ENCODE assay signal across 1 cellular context in genomic region chr18:58669731-58670379, GRCh38.
TF ChIP-seq lines count a peak whose summit lies in the region.

No MANE protein-coding gene starts in this region.

TF ChIP-seq in HepG2, 621 proteins besides CTCF, POLR2A, EP300 and RAD21 (continued from another document and continues in another):
- TF ChIP-seq, protein P1, sequence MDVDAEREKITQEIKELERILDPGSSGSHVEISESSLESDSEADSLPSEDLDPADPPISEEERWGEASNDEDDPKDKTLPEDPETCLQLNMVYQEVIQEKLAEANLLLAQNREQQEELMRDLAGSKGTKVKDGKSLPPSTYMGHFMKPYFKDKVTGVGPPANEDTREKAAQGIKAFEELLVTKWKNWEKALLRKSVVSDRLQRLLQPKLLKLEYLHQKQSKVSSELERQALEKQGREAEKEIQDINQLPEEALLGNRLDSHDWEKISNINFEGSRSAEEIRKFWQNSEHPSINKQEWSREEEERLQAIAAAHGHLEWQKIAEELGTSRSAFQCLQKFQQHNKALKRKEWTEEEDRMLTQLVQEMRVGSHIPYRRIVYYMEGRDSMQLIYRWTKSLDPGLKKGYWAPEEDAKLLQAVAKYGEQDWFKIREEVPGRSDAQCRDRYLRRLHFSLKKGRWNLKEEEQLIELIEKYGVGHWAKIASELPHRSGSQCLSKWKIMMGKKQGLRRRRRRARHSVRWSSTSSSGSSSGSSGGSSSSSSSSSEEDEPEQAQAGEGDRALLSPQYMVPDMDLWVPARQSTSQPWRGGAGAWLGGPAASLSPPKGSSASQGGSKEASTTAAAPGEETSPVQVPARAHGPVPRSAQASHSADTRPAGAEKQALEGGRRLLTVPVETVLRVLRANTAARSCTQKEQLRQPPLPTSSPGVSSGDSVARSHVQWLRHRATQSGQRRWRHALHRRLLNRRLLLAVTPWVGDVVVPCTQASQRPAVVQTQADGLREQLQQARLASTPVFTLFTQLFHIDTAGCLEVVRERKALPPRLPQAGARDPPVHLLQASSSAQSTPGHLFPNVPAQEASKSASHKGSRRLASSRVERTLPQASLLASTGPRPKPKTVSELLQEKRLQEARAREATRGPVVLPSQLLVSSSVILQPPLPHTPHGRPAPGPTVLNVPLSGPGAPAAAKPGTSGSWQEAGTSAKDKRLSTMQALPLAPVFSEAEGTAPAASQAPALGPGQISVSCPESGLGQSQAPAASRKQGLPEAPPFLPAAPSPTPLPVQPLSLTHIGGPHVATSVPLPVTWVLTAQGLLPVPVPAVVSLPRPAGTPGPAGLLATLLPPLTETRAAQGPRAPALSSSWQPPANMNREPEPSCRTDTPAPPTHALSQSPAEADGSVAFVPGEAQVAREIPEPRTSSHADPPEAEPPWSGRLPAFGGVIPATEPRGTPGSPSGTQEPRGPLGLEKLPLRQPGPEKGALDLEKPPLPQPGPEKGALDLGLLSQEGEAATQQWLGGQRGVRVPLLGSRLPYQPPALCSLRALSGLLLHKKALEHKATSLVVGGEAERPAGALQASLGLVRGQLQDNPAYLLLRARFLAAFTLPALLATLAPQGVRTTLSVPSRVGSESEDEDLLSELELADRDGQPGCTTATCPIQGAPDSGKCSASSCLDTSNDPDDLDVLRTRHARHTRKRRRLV (CRISPR knock-in tag; IDR thresholded peaks at IDR 0.05) = no peak
- TF ChIP-seq GATA4 (IDR thresholded peaks at IDR 0.05; ENCODE audit: borderline replicate concordance, low read depth) (no peak), RBM22 (optimal IDR thresholded peaks at IDR 0.05; ENCODE audit: low read length) (no peak), PITX1 (CRISPR knock-in tag; IDR thresholded peaks at IDR 0.05) (no peak), GATAD2A (CRISPR knock-in tag; IDR thresholded peaks at IDR 0.05) (peak; percentile 27; the same call in 1 of the 2 replicates), ZNF766 (CRISPR knock-in tag; IDR thresholded peaks at IDR 0.05; ENCODE audit: borderline replicate concordance) (no peak), RORA (CRISPR knock-in tag; IDR thresholded peaks at IDR 0.05) (no peak), FOXA1 (IDR thresholded peaks at IDR 0.05) (no peak), FOXA1 (CRISPR knock-in tag; IDR thresholded peaks at IDR 0.05) (peak; percentile 84), U2AF1 (optimal IDR thresholded peaks at IDR 0.05; ENCODE audit: low read depth, low read length) (no peak), SIN3A (IDR thresholded peaks at IDR 0.05; ENCODE audit: borderline replicate concordance, low read depth, low read length) (no peak), AGO2 (optimal IDR thresholded peaks at IDR 0.05; ENCODE audit: low read depth, low read length) (no peak), ZNF496 (CRISPR knock-in tag; IDR thresholded peaks at IDR 0.05; ENCODE audit: insufficient replicate concordance) (no peak), BHLHE40 (IDR thresholded peaks at IDR 0.05; ENCODE audit: low read length) (peak; percentile 58), ZNF572 (CRISPR knock-in tag; IDR thresholded peaks at IDR 0.05) (no peak), ZSCAN20 (CRISPR knock-in tag; IDR thresholded peaks at IDR 0.05; ENCODE audit: borderline replicate concordance) (no peak), ZNF337 (CRISPR knock-in tag; IDR thresholded peaks at IDR 0.05; ENCODE audit: borderline replicate concordance, low read depth) (no peak), PCBP1 (IDR thresholded peaks at IDR 0.05; ENCODE audit: borderline replicate concordance, low read depth, low read length) (no peak), BCLAF1 (IDR thresholded peaks at IDR 0.05) (no peak), ZNF333 (CRISPR knock-in tag; IDR thresholded peaks at IDR 0.05; ENCODE audit: borderline replicate concordance) (no peak), PTBP1 (IDR thresholded peaks at IDR 0.05; ENCODE audit: low read depth, low read length, poor library complexity, severe bottlenecking) (no peak), NCOA5 (CRISPR knock-in tag; IDR thresholded peaks at IDR 0.05) (no peak), FOSL2 (CRISPR knock-in tag; IDR thresholded peaks at IDR 0.05) (peak; percentile 68), FOXK2 (IDR thresholded peaks at IDR 0.05) (no peak), RFX1 (IDR thresholded peaks at IDR 0.05) (no peak), RCOR2 (CRISPR knock-in tag; IDR thresholded peaks at IDR 0.05) (0 out of 2 replicates have a peak, but pooled peaks have one; percentile 7), ZNF777 (CRISPR knock-in tag; IDR thresholded peaks at IDR 0.05) (no peak), TBL1XR1 (IDR thresholded peaks at IDR 0.05; ENCODE audit: borderline replicate concordance, low read length, partially characterized antibody) (no peak), HOXA9 (CRISPR knock-in tag; IDR thresholded peaks at IDR 0.05; ENCODE audit: borderline replicate concordance) (no peak), RBFOX2 (IDR thresholded peaks at IDR 0.05; ENCODE audit: low read depth, low read length) (no peak; the same call in 1 of the 2 replicates), RXRA (CRISPR knock-in tag; IDR thresholded peaks at IDR 0.05) (peak; percentile 19; the same call in 1 of the 2 replicates), NFRKB (IDR thresholded peaks at IDR 0.05) (no peak), SP1 (IDR thresholded peaks at IDR 0.05) (no peak), SP1 (CRISPR knock-in tag; IDR thresholded peaks at IDR 0.05) (no peak), ZNF558 (CRISPR knock-in tag; IDR thresholded peaks at IDR 0.05; ENCODE audit: borderline replicate concordance) (no peak), BRF2 (CRISPR knock-in tag; IDR thresholded peaks at IDR 0.05) (no peak)
- TF ChIP-seq, protein P2, sequence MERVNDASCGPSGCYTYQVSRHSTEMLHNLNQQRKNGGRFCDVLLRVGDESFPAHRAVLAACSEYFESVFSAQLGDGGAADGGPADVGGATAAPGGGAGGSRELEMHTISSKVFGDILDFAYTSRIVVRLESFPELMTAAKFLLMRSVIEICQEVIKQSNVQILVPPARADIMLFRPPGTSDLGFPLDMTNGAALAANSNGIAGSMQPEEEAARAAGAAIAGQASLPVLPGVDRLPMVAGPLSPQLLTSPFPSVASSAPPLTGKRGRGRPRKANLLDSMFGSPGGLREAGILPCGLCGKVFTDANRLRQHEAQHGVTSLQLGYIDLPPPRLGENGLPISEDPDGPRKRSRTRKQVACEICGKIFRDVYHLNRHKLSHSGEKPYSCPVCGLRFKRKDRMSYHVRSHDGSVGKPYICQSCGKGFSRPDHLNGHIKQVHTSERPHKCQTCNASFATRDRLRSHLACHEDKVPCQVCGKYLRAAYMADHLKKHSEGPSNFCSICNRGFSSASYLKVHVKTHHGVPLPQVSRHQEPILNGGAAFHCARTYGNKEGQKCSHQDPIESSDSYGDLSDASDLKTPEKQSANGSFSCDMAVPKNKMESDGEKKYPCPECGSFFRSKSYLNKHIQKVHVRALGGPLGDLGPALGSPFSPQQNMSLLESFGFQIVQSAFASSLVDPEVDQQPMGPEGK (CRISPR knock-in tag; IDR thresholded peaks at IDR 0.05) = peak; percentile 35; the same call in 1 of the 2 replicates
- TF ChIP-seq, protein P3, sequence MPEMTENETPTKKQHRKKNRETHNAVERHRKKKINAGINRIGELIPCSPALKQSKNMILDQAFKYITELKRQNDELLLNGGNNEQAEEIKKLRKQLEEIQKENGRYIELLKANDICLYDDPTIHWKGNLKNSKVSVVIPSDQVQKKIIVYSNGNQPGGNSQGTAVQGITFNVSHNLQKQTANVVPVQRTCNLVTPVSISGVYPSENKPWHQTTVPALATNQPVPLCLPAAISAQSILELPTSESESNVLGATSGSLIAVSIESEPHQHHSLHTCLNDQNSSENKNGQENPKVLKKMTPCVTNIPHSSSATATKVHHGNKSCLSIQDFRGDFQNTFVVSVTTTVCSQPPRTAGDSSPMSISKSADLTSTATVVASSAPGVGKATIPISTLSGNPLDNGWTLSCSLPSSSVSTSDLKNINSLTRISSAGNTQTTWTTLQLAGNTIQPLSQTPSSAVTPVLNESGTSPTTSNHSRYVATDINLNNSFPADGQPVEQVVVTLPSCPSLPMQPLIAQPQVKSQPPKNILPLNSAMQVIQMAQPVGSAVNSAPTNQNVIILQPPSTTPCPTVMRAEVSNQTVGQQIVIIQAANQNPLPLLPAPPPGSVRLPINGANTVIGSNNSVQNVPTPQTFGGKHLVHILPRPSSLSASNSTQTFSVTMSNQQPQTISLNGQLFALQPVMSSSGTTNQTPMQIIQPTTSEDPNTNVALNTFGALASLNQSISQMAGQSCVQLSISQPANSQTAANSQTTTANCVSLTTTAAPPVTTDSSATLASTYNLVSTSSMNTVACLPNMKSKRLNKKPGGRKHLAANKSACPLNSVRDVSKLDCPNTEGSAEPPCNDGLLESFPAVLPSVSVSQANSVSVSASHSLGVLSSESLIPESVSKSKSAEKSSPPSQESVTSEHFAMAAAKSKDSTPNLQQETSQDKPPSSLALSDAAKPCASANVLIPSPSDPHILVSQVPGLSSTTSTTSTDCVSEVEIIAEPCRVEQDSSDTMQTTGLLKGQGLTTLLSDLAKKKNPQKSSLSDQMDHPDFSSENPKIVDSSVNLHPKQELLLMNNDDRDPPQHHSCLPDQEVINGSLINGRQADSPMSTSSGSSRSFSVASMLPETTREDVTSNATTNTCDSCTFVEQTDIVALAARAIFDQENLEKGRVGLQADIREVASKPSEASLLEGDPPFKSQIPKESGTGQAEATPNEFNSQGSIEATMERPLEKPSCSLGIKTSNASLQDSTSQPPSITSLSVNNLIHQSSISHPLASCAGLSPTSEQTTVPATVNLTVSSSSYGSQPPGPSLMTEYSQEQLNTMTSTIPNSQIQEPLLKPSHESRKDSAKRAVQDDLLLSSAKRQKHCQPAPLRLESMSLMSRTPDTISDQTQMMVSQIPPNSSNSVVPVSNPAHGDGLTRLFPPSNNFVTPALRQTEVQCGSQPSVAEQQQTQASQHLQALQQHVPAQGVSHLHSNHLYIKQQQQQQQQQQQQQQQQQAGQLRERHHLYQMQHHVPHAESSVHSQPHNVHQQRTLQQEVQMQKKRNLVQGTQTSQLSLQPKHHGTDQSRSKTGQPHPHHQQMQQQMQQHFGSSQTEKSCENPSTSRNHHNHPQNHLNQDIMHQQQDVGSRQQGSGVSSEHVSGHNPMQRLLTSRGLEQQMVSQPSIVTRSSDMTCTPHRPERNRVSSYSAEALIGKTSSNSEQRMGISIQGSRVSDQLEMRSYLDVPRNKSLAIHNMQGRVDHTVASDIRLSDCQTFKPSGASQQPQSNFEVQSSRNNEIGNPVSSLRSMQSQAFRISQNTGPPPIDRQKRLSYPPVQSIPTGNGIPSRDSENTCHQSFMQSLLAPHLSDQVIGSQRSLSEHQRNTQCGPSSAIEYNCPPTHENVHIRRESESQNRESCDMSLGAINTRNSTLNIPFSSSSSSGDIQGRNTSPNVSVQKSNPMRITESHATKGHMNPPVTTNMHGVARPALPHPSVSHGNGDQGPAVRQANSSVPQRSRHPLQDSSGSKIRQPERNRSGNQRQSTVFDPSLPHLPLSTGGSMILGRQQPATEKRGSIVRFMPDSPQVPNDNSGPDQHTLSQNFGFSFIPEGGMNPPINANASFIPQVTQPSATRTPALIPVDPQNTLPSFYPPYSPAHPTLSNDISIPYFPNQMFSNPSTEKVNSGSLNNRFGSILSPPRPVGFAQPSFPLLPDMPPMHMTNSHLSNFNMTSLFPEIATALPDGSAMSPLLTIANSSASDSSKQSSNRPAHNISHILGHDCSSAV (CRISPR knock-in tag; IDR thresholded peaks at IDR 0.05; ENCODE audit: borderline replicate concordance) = no peak
- TF ChIP-seq, protein P4, sequence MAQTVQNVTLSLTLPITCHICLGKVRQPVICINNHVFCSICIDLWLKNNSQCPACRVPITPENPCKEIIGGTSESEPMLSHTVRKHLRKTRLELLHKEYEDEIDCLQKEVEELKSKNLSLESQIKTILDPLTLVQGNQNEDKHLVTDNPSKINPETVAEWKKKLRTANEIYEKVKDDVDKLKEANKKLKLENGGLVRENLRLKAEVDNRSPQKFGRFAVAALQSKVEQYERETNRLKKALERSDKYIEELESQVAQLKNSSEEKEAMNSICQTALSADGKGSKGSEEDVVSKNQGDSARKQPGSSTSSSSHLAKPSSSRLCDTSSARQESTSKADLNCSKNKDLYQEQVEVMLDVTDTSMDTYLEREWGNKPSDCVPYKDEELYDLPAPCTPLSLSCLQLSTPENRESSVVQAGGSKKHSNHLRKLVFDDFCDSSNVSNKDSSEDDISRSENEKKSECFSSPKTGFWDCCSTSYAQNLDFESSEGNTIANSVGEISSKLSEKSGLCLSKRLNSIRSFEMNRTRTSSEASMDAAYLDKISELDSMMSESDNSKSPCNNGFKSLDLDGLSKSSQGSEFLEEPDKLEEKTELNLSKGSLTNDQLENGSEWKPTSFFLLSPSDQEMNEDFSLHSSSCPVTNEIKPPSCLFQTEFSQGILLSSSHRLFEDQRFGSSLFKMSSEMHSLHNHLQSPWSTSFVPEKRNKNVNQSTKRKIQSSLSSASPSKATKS (CRISPR knock-in tag; IDR thresholded peaks at IDR 0.05) = no peak
